In genomic region chr15:71667228-71667627, GRCh38 we compare ENCODE assay signal across 35 cellular contexts.
"Had no signal": no experiment of that assay in that cellular context is flagged by ENCODE, and none has a peak within 500 bp of the region (broad histone marks: within the 10 kb centered on the region; RNA-seq: fewer than 3 reads in every experiment).

No MANE protein-coding gene starts in this region.

- ATAC-seq: activated CD4-positive, alpha-beta T cell treated with anti-CD3 and anti-CD28 coated beads for 36 hours; activated CD8-positive, alpha-beta memory T cell treated with anti-CD3 and anti-CD28 coated beads, Interleukin-2, amount 10 ng/mL, durations not matched to agents 7 days and 5 days; activated CD8-positive, alpha-beta T cell treated with anti-CD3 and anti-CD28 coated beads, Interleukin-2, amount 10 ng/mL, durations not matched to agents 7 days and 5 days; activated naive CD8-positive, alpha-beta T cell treated with anti-CD3 and anti-CD28 coated beads, Interleukin-2, amount 50 U/mL, for 24 hours; body of pancreas had no signal

- H3K9me3 ChIP-seq: adrenal gland, body of pancreas, breast epithelium had no signal

- H3K9me3 Mint-ChIP-seq: activated CD4-positive, alpha-beta T cell treated with anti-CD3 and anti-CD28 coated beads, Interleukin-2, amount 10 ng/mL, durations not matched to agents 7 days and 5 days; activated naive CD4-positive, alpha-beta T cell treated with anti-CD3 and anti-CD28 coated beads, Interleukin-2, amount 10 ng/mL, durations not matched to agents 7 days and 5 days; activated naive CD4-positive, alpha-beta T cell treated with anti-CD3 and anti-CD28 coated beads, Interleukin-2, amount 50 U/mL, for 24 hours; activated naive CD8-positive, alpha-beta T cell treated with anti-CD3 and anti-CD28 coated beads, Interleukin-2, amount 10 ng/mL, durations not matched to agents 7 days and 5 days; activated naive CD8-positive, alpha-beta T cell treated with anti-CD3 and anti-CD28 coated beads, Interleukin-2, amount 50 U/mL, for 24 hours; activated T-cell treated with anti-CD3 and anti-CD28 coated beads, Interleukin-2, amount 50 U/mL, for 24 hours; T-helper 2 cell treated with Interferon-gamma antibody and Interleukin-4, amounts not matched to agents 5 μg/mL and 100 μg/mL, for 36 hours had no signal

- H3K4me3 ChIP-seq: adrenal gland, body of pancreas, breast epithelium had no signal

- H3K4me1 Mint-ChIP-seq: activated B cell treated with CpG ODN at 0.5 μM for 24 hours; activated CD4-positive, alpha-beta memory T cell treated with anti-CD3 and anti-CD28 coated beads, Interleukin-2, amount 10 ng/mL, durations not matched to agents 7 days and 5 days; activated CD4-positive, alpha-beta T cell treated with anti-CD3 and anti-CD28 coated beads for 36 hours; activated CD4-positive, alpha-beta T cell treated with anti-CD3 and anti-CD28 coated beads, Interleukin-2, amount 10 ng/mL, durations not matched to agents 7 days and 5 days; activated CD8-positive, alpha-beta memory T cell treated with anti-CD3 and anti-CD28 coated beads, Interleukin-2, amount 10 ng/mL, durations not matched to agents 7 days and 5 days; activated naive CD4-positive, alpha-beta T cell treated with anti-CD3 and anti-CD28 coated beads, Interleukin-2, amount 10 ng/mL, durations not matched to agents 7 days and 5 days; activated naive CD4-positive, alpha-beta T cell treated with anti-CD3 and anti-CD28 coated beads, Interleukin-2, amount 50 U/mL, for 24 hours; activated naive CD8-positive, alpha-beta T cell treated with anti-CD3 and anti-CD28 coated beads, Interleukin-2, amount 10 ng/mL, durations not matched to agents 7 days and 5 days; activated naive CD8-positive, alpha-beta T cell treated with anti-CD3 and anti-CD28 coated beads, Interleukin-2, amount 50 U/mL, for 24 hours had no signal

- H3K4me3 Mint-ChIP-seq: activated B cell treated with CpG ODN at 0.5 μM for 24 hours; activated CD4-positive, alpha-beta memory T cell treated with anti-CD3 and anti-CD28 coated beads, Interleukin-2, amount 10 ng/mL, durations not matched to agents 7 days and 5 days; activated CD4-positive, alpha-beta T cell treated with anti-CD3 and anti-CD28 coated beads for 36 hours; activated CD4-positive, alpha-beta T cell treated with anti-CD3 and anti-CD28 coated beads, Interleukin-2, amount 10 ng/mL, durations not matched to agents 7 days and 5 days; activated CD8-positive, alpha-beta memory T cell treated with anti-CD3 and anti-CD28 coated beads, Interleukin-2, amount 10 ng/mL, durations not matched to agents 7 days and 5 days; activated CD8-positive, alpha-beta T cell treated with anti-CD3 and anti-CD28 coated beads, Interleukin-2, amount 10 ng/mL, durations not matched to agents 7 days and 5 days; activated naive CD4-positive, alpha-beta T cell treated with anti-CD3 and anti-CD28 coated beads, Interleukin-2, amount 10 ng/mL, durations not matched to agents 7 days and 5 days; activated naive CD4-positive, alpha-beta T cell treated with anti-CD3 and anti-CD28 coated beads, Interleukin-2, amount 50 U/mL, for 24 hours; activated naive CD8-positive, alpha-beta T cell; activated naive CD8-positive, alpha-beta T cell treated with anti-CD3 and anti-CD28 coated beads, Interleukin-2, amount 10 ng/mL, durations not matched to agents 7 days and 5 days; activated naive CD8-positive, alpha-beta T cell treated with anti-CD3 and anti-CD28 coated beads, Interleukin-2, amount 50 U/mL, for 24 hours; activated T-cell treated with anti-CD3 and anti-CD28 coated beads, Interleukin-2, amount 50 U/mL, for 24 hours; T-helper 1 cell treated with Interleukin-12 subunit alpha and Interleukin-12 subunit beta and Interleukin-4 antibody, amounts not matched to agents 30 μg/mL and 1 μg/mL, for 36 hours; T-helper 2 cell treated with Interferon-gamma antibody and Interleukin-4, amounts not matched to agents 5 μg/mL and 100 μg/mL, for 36 hours had no signal

- H3K27me3 ChIP-seq: adrenal gland, body of pancreas, brain microvascular endothelial cell, breast epithelium had no signal

- H3K4me1 ChIP-seq: adrenal gland, body of pancreas, breast epithelium had no signal

- H3K27ac Mint-ChIP-seq: activated B cell treated with CpG ODN at 0.5 μM for 24 hours; activated CD4-positive, alpha-beta memory T cell treated with anti-CD3 and anti-CD28 coated beads, Interleukin-2, amount 10 ng/mL, durations not matched to agents 7 days and 5 days; activated CD4-positive, alpha-beta T cell treated with anti-CD3 and anti-CD28 coated beads for 36 hours; activated CD4-positive, alpha-beta T cell treated with anti-CD3 and anti-CD28 coated beads, Interleukin-2, amount 10 ng/mL, durations not matched to agents 7 days and 5 days; activated CD8-positive, alpha-beta memory T cell treated with anti-CD3 and anti-CD28 coated beads, Interleukin-2, amount 10 ng/mL, durations not matched to agents 7 days and 5 days; activated CD8-positive, alpha-beta T cell treated with anti-CD3 and anti-CD28 coated beads, Interleukin-2, amount 10 ng/mL, durations not matched to agents 7 days and 5 days; activated naive CD4-positive, alpha-beta T cell treated with anti-CD3 and anti-CD28 coated beads, Interleukin-2, amount 10 ng/mL, durations not matched to agents 7 days and 5 days; activated naive CD4-positive, alpha-beta T cell treated with anti-CD3 and anti-CD28 coated beads, Interleukin-2, amount 50 U/mL, for 24 hours; activated naive CD8-positive, alpha-beta T cell; activated naive CD8-positive, alpha-beta T cell treated with anti-CD3 and anti-CD28 coated beads, Interleukin-2, amount 10 ng/mL, durations not matched to agents 7 days and 5 days; activated naive CD8-positive, alpha-beta T cell treated with anti-CD3 and anti-CD28 coated beads, Interleukin-2, amount 50 U/mL, for 24 hours; activated T-cell treated with anti-CD3 and anti-CD28 coated beads, Interleukin-2, amount 50 U/mL, for 24 hours; activated T-helper 2 cell treated with anti-CD3 and anti-CD28 coated beads, Interferon-gamma antibody, Interleukin-2, Interleukin-4, amounts not matched to agents 10 μg/mL and 5 μg/mL and 100 μg/mL, durations not matched to agents 14 hours and 24 hours and 36 hours; T-helper 1 cell treated with Interleukin-12 subunit alpha and Interleukin-12 subunit beta and Interleukin-4 antibody, amounts not matched to agents 30 μg/mL and 1 μg/mL, for 36 hours; T-helper 2 cell treated with Interferon-gamma antibody and Interleukin-4, amounts not matched to agents 5 μg/mL and 100 μg/mL, for 36 hours had no signal

- H3K36me3 ChIP-seq: adrenal gland, brain microvascular endothelial cell, breast epithelium had no signal

- H3K36me3 Mint-ChIP-seq: activated CD8-positive, alpha-beta memory T cell treated with anti-CD3 and anti-CD28 coated beads, Interleukin-2, amount 10 ng/mL, durations not matched to agents 7 days and 5 days; activated naive CD4-positive, alpha-beta T cell treated with anti-CD3 and anti-CD28 coated beads, Interleukin-2, amount 10 ng/mL, durations not matched to agents 7 days and 5 days; activated naive CD4-positive, alpha-beta T cell treated with anti-CD3 and anti-CD28 coated beads, Interleukin-2, amount 50 U/mL, for 24 hours; activated naive CD8-positive, alpha-beta T cell; activated naive CD8-positive, alpha-beta T cell treated with anti-CD3 and anti-CD28 coated beads, Interleukin-2, amount 10 ng/mL, durations not matched to agents 7 days and 5 days had no signal

- DNase-seq: activated B cell treated with CpG ODN at 0.5 μM for 24 hours; activated CD4-positive, alpha-beta memory T cell treated with anti-CD3 and anti-CD28 coated beads, Interleukin-2, amount 10 ng/mL, durations not matched to agents 7 days and 5 days; activated CD4-positive, alpha-beta T cell treated with anti-CD3 and anti-CD28 coated beads for 1 hour; activated CD4-positive, alpha-beta T cell treated with anti-CD3 and anti-CD28 coated beads for 36 hours; activated CD4-positive, alpha-beta T cell treated with anti-CD3 and anti-CD28 coated beads for 48 hours; activated CD4-positive, alpha-beta T cell treated with anti-CD3 and anti-CD28 coated beads, Interleukin-2, amount 10 ng/mL, durations not matched to agents 7 days and 5 days; activated CD4-positive, alpha-beta T cell treated with anti-CD3 and anti-CD28 coated beads, Interleukin-2, amount 50 U/mL, for 48 hours; activated CD8-positive, alpha-beta memory T cell treated with anti-CD3 and anti-CD28 coated beads for 24 hours; activated CD8-positive, alpha-beta memory T cell treated with anti-CD3 and anti-CD28 coated beads, Interleukin-2, amount 10 ng/mL, durations not matched to agents 7 days and 5 days; activated CD8-positive, alpha-beta memory T cell treated with anti-CD3 and anti-CD28 coated beads, Interleukin-2, amount 50 U/mL, for 48 hours; activated CD8-positive, alpha-beta T cell treated with anti-CD3 and anti-CD28 coated beads, Interleukin-2, amount 10 ng/mL, durations not matched to agents 7 days and 5 days; activated effector memory CD4-positive, alpha-beta T cell treated with Interleukin-2 at 50 U/mL for 16 hours; activated gamma-delta T cell; activated naive CD4-positive, alpha-beta T cell treated with anti-CD3 and anti-CD28 coated beads, Interleukin-2, amount 10 ng/mL, durations not matched to agents 7 days and 5 days; activated naive CD4-positive, alpha-beta T cell treated with Interleukin-2 at 50 U/mL for 16 hours; activated naive CD8-positive, alpha-beta T cell treated with anti-CD3 and anti-CD28 coated beads, Interleukin-2, amount 10 ng/mL, durations not matched to agents 7 days and 5 days; activated naive CD8-positive, alpha-beta T cell treated with anti-CD3 and anti-CD28 coated beads, Interleukin-2, amount 50 U/mL, for 24 hours; activated T-cell treated with anti-CD3 and anti-CD28 coated beads, Interleukin-2, amount 50 U/mL, for 24 hours; activated T-cell treated with anti-CD3 and anti-CD28 coated beads, Interleukin-2, amount 50 U/mL, for 48 hours; adrenal gland; amniotic stem cell; aorta; body of pancreas; brain microvascular endothelial cell; central memory CD4-positive, alpha-beta T cell; T-helper 1 cell; T-helper 2 cell; T-helper 9 cell had no signal

- H3K27ac ChIP-seq: adrenal gland, body of pancreas, brain microvascular endothelial cell, breast epithelium, VCaP had no signal
